1 cellular context compared by ENCODE assay signal in the genomic region with DNA sequence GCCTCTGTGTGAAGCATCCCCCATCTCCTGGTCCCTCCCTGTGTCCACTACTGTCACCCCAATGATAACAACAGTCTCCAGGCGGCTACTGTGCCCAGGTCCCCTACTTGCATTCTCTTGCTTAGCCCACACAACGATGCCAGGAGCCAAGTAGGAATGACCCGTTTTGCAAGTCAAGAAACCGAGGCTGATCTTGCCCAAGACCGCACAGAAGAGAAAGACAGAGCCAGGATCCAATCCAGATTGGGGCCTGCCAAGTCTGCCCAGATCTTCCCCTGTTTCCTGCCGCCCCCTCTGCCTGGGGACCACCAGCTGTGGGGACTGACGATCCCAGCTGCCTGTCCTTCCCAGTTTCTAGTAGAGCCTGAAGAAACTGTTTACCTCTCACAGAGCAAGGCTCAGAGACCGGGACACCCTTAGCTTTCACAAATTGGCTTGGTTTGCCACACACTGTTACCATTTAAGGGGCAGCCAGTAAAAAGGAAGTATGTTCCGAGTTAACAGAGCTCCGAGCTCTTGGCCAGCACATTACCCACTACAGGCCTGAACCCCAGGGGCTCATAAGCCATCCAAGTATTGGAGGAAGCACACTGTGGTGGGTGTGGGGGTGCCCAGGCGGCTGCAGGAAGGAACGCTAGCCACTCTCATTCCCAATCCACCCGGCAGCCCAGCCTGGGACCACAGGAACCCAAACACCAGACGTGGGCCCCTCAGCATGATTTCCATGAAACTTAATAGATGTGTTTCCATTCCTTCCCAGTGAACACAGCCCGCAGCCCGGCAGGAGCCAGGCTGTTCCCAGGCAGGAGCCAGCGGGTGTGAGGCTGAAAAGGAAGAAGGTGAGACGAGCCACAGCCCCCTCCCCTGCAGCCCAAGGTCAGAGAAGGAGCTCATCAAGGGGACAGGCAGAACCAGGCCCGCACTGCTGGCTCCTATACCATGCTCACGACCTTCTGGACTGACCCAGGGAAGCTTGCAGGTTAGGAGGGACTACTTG.
TF ChIP-seq lines count a peak whose summit lies in the region.

No MANE protein-coding gene starts in this region.

TF ChIP-seq in GM23338, 12 proteins besides CTCF, POLR2A, EP300 and RAD21 (continued from another document):
- TF ChIP-seq, protein P1, sequence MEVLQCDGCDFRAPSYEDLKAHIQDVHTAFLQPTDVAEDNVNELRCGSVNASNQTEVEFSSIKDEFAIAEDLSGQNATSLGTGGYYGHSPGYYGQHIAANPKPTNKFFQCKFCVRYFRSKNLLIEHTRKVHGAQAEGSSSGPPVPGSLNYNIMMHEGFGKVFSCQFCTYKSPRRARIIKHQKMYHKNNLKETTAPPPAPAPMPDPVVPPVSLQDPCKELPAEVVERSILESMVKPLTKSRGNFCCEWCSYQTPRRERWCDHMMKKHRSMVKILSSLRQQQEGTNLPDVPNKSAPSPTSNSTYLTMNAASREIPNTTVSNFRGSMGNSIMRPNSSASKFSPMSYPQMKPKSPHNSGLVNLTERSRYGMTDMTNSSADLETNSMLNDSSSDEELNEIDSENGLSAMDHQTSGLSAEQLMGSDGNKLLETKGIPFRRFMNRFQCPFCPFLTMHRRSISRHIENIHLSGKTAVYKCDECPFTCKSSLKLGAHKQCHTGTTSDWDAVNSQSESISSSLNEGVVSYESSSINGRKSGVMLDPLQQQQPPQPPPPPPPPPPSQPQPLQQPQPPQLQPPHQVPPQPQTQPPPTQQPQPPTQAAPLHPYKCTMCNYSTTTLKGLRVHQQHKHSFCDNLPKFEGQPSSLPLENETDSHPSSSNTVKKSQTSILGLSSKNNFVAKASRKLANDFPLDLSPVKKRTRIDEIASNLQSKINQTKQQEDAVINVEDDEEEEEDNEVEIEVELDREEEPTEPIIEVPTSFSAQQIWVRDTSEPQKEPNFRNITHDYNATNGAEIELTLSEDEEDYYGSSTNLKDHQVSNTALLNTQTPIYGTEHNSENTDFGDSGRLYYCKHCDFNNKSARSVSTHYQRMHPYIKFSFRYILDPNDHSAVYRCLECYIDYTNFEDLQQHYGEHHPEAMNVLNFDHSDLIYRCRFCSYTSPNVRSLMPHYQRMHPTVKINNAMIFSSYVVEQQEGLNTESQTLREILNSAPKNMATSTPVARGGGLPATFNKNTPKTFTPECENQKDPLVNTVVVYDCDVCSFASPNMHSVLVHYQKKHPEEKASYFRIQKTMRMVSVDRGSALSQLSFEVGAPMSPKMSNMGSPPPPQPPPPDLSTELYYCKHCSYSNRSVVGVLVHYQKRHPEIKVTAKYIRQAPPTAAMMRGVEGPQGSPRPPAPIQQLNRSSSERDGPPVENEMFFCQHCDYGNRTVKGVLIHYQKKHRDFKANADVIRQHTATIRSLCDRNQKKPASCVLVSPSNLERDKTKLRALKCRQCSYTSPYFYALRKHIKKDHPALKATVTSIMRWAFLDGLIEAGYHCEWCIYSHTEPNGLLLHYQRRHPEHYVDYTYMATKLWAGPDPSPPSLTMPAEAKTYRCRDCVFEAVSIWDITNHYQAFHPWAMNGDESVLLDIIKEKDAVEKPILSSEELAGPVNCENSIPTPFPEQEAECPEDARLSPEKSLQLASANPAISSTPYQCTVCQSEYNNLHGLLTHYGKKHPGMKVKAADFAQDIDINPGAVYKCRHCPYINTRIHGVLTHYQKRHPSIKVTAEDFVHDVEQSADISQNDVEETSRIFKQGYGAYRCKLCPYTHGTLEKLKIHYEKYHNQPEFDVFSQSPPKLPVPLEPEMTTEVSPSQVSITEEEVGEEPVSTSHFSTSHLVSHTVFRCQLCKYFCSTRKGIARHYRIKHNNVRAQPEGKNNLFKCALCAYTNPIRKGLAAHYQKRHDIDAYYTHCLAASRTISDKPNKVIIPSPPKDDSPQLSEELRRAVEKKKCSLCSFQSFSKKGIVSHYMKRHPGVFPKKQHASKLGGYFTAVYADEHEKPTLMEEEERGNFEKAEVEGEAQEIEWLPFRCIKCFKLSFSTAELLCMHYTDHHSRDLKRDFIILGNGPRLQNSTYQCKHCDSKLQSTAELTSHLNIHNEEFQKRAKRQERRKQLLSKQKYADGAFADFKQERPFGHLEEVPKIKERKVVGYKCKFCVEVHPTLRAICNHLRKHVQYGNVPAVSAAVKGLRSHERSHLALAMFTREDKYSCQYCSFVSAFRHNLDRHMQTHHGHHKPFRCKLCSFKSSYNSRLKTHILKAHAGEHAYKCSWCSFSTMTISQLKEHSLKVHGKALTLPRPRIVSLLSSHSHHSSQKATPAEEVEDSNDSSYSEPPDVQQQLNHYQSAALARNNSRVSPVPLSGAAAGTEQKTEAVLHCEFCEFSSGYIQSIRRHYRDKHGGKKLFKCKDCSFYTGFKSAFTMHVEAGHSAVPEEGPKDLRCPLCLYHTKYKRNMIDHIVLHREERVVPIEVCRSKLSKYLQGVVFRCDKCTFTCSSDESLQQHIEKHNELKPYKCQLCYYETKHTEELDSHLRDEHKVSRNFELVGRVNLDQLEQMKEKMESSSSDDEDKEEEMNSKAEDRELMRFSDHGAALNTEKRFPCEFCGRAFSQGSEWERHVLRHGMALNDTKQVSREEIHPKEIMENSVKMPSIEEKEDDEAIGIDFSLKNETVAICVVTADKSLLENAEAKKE (CRISPR knock-in tag; IDR thresholded peaks at IDR 0.05), result no peak
